Comparison of ENCODE assay signal across 9 cellular contexts in the genomic region with DNA sequence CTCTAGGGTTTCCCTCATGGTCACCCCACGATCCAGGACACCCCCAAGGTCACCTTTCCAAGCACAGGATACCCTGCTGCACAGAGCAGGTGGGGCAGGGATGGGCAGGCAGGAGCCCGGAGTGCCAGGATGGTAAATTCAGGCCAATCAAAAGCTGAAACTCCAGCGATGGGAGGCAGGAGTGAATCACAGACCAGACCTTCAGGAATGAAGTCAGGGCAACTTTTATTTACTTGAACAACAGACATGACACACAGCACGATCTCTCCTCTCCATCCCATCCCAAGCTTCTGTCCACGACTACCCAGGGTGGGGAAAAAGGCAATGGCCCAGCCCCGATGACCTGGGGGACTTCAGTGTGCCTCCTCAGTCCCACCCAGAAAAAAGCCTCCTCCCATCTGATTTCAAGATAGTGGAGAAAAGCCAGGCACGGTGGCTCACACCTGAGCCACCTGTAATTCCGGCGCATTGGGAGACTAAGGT. TPM values are rescaled to one million over a fixed set of nuclear protein-coding genes. Genes with fewer than 3 reads are reported as not detected.
DNase-seq lines count a peak whose midpoint lies in the region; ATAC-seq, FAIRE-seq and TF ChIP-seq lines count a peak whose summit lies in the region.
"Had no signal": no experiment of that assay in that cellular context is flagged by ENCODE, and none has a peak within 500 bp of the region (broad histone marks: within the 10 kb centered on the region; RNA-seq: fewer than 3 reads in every experiment).

No MANE protein-coding gene starts in this region.

- no peak for FAIRE-seq in kidney (lab: Jason Lieb, UNC)

- H3K4me3 Mint-ChIP-seq in activated CD8-positive, alpha-beta memory T cell treated with anti-CD3 and anti-CD28 coated beads, Interleukin-2, amount 10 ng/mL, durations not matched to agents 7 days and 5 days = peak overlapping the region; percentile 73

- no peak for ATAC-seq in activated CD8-positive, alpha-beta memory T cell treated with anti-CD3 and anti-CD28 coated beads, Interleukin-2, amount 10 ng/mL, durations not matched to agents 7 days and 5 days
- ATAC-seq in activated naive CD4-positive, alpha-beta T cell treated with anti-CD3 and anti-CD28 coated beads, Interleukin-2, amount 50 U/mL, for 72 hours = no peak
- ATAC-seq in GM18867 (IDR thresholded peaks at IDR 0.05; ENCODE audit: unreplicated experiment) = no peak

- intact Hi-C loops in kidney (cut with DNase I) (no loop called here), tibial artery (cut with DNase I; ENCODE audit: low total_unique reads) (loop anchor here (5.0 kb wide), 1 partner anchor 37 kb away; the partner anchor contains the start of gene ZSWIM4)

- H3K27me3 ChIP-seq in tibial artery = no peaks in the 10 kb centered on the region

- H3K4me1 Mint-ChIP-seq in activated CD8-positive, alpha-beta memory T cell treated with anti-CD3 and anti-CD28 coated beads, Interleukin-2, amount 10 ng/mL, durations not matched to agents 7 days and 5 days = peaks cover 52% of the 10 kb centered on the region

- CTCF ChIA-PET in activated CD8-positive, alpha-beta memory T cell treated with anti-CD3 and anti-CD28 coated beads, Interleukin-2, amount 10 ng/mL, durations not matched to agents 7 days and 5 days (lab: Charles Lee) = interaction anchor here (1.3 kb wide), 2 partner anchors 28 to 37 kb away, joined by 4 to 7 read pairs; no protein-coding TSS in a partner anchor

- H3K36me3 ChIP-seq in kidney (ENCODE audit: control insufficient read depth in 1 of 2, insufficient read depth in 2 of 2, low read length in 2 of 2) (peaks cover 2 to 6% of the 10 kb centered on the region in 2 donors), tibial artery (peaks cover 24 to 48% (median 37%) of the 10 kb centered on the region in 3 donors)

- no peaks in the 10 kb centered on the region for H3K27me3 Mint-ChIP-seq in activated CD8-positive, alpha-beta memory T cell treated with anti-CD3 and anti-CD28 coated beads, Interleukin-2, amount 10 ng/mL, durations not matched to agents 7 days and 5 days

- H3K9me3 ChIP-seq in kidney (ENCODE audit: control insufficient read depth in 1 of 2, low read length in 2 of 2) (no peaks in the 10 kb centered on the region), tibial artery (no peaks in the 10 kb centered on the region)

- no peaks in the 10 kb centered on the region for H3K9me3 Mint-ChIP-seq in activated CD8-positive, alpha-beta memory T cell treated with anti-CD3 and anti-CD28 coated beads, Interleukin-2, amount 10 ng/mL, durations not matched to agents 7 days and 5 days (ENCODE audit: low read depth)
- no peaks in the 10 kb centered on the region for H3K9me3 Mint-ChIP-seq in activated naive CD4-positive, alpha-beta T cell treated with anti-CD3 and anti-CD28 coated beads, Interleukin-2, amount 50 U/mL, for 72 hours

- no peak overlapping the region for H3K4me3 ChIP-seq in kidney (ENCODE audit: low read length in 2 of 2)
- H3K4me3 ChIP-seq in tibial artery = no peak overlapping the region

- TF ChIP-seq CTCF in kidney (IDR thresholded peaks at IDR 0.05; ENCODE audit: borderline replicate concordance, extremely low read depth, insufficient read depth) (no peak), tibial artery (IDR thresholded peaks at IDR 0.05) (no peak)

- H3K4me1 ChIP-seq in kidney (ENCODE audit: control insufficient read depth in 1 of 2, insufficient read depth in 1 of 2, low read depth in 1 of 2, low read length in 2 of 2) (peaks cover 10 to 31% of the 10 kb centered on the region in 2 donors), tibial artery (peaks cover 11 to 70% (median 62%) of the 10 kb centered on the region in 4 donors)

- H3K27ac ChIP-seq in kidney (ENCODE audit: low read depth in 2 of 2, low read length in 2 of 2) (peak overlapping the region; percentile 72 to 94), tibial artery (peak overlapping the region; percentile 99)

- peaks cover 41% of the 10 kb centered on the region for H3K36me3 Mint-ChIP-seq in activated CD8-positive, alpha-beta memory T cell treated with anti-CD3 and anti-CD28 coated beads, Interleukin-2, amount 10 ng/mL, durations not matched to agents 7 days and 5 days
- H3K36me3 Mint-ChIP-seq in activated naive CD4-positive, alpha-beta T cell treated with anti-CD3 and anti-CD28 coated beads, Interleukin-2, amount 50 U/mL, for 72 hours = peaks cover 5 to 16% of the 10 kb centered on the region in 2 donors

- H3K27ac Mint-ChIP-seq in activated CD8-positive, alpha-beta memory T cell treated with anti-CD3 and anti-CD28 coated beads, Interleukin-2, amount 10 ng/mL, durations not matched to agents 7 days and 5 days = peak overlapping the region; percentile 84
- H3K27ac Mint-ChIP-seq in activated naive CD4-positive, alpha-beta T cell treated with anti-CD3 and anti-CD28 coated beads, Interleukin-2, amount 50 U/mL, for 72 hours = peak overlapping the region; percentile 96 to 98

- no peak for DNase-seq in activated CD8-positive, alpha-beta memory T cell treated with anti-CD3 and anti-CD28 coated beads, Interleukin-2, amount 10 ng/mL, durations not matched to agents 7 days and 5 days
- DNase-seq in activated CD8-positive, alpha-beta memory T cell treated with anti-CD3 and anti-CD28 coated beads for 24 hours = no peak
- no peak for DNase-seq in activated naive CD4-positive, alpha-beta T cell treated with anti-CD3 and anti-CD28 coated beads, Interleukin-2, amount 50 U/mL, for 72 hours (ENCODE audit: low spot score in 2 of 2)
- DNase-seq in kidney = peak; percentile 37
- no peak for DNase-seq in tibial artery
- no peak for DNase-seq in stimulated activated CD4-positive, alpha-beta T cell treated with anti-CD3 and anti-CD28 coated beads, Interleukin-4, amount 100 ng/mL, for 24 hours
- DNase-seq in DMS153 (lab: John Stamatoyannopoulos, UW) = no peak

- H3K9ac ChIP-seq in kidney (ENCODE audit: low read length in 2 of 2) = peak overlapping the region in 1 of 2 donors; percentile 42

RNA-seq across cellular contexts. Expression of gene ZSWIM4, which starts 39.1 kb away (rescaled TPM):
- 1 to 10 TPM; 8.1 to 8.4 TPM for total RNA-seq in activated CD8-positive, alpha-beta memory T cell treated with anti-CD3 and anti-CD28 coated beads, Interleukin-2, amount 10 ng/mL, durations not matched to agents 7 days and 5 days
- 1 to 10 TPM; 6.3 to 8.8 TPM for total RNA-seq in activated naive CD4-positive, alpha-beta T cell treated with anti-CD3 and anti-CD28 coated beads, Interleukin-2, amount 50 U/mL, for 72 hours
- 13.7 TPM for total RNA-seq in kidney
- 1.4 TPM for polyA plus RNA-seq in kidney (ENCODE audit: insufficient read depth, low read depth, low replicate concordance)

RNA-seq across cellular contexts. Expression of gene NANOS3, which starts 42.6 kb away (rescaled TPM):
- 1 to 10 TPM; 1.1 to 2.8 TPM for total RNA-seq in activated CD8-positive, alpha-beta memory T cell treated with anti-CD3 and anti-CD28 coated beads, Interleukin-2, amount 10 ng/mL, durations not matched to agents 7 days and 5 days
- under 1 TPM; 0.88 to 0.98 TPM for total RNA-seq in activated naive CD4-positive, alpha-beta T cell treated with anti-CD3 and anti-CD28 coated beads, Interleukin-2, amount 50 U/mL, for 72 hours
- total RNA-seq in kidney = 0.35 TPM
- not detected for polyA plus RNA-seq in kidney (ENCODE audit: insufficient read depth, low read depth, low replicate concordance)
- polyA plus RNA-seq: adipose tissue had no signal
